14 cellular contexts compared by ENCODE assay signal in the genomic region with DNA sequence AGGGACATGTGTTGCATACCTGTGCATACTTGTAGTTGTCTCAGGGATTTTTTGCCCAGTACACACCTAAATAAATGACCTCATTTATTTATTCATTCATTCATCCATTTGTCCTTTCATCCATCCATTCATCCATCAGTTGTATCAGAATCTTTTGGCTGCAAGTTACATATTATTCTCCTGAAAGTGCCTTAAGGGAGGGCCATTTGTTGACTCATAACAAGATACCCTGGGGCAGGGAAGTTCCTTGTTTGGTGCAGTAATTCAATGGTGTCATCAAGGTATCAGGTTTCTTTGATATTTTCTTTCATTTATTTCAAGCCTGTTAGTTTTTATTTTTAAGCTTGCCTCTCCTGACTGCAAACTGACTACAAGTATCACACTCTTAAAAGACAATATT.
DNase-seq lines count a peak whose midpoint lies in the region; ATAC-seq, FAIRE-seq and TF ChIP-seq lines count a peak whose summit lies in the region.
"Had no signal": no experiment of that assay in that cellular context is flagged by ENCODE, and none has a peak within 500 bp of the region (broad histone marks: within the 10 kb centered on the region; RNA-seq: fewer than 3 reads in every experiment).

No MANE protein-coding gene starts in this region.

- no peak overlapping the region for H3K9ac ChIP-seq in SK-N-SH

- no peak overlapping the region for H2AFZ ChIP-seq in SK-N-SH (ENCODE audit: low read depth)

- H3K4me3 ChIP-seq in SK-N-SH (ENCODE audit: low read depth in 2 of 2, low read length in 1 of 2) (no peak overlapping the region), small intestine (ENCODE audit: low read depth in 1 of 2, low read length in 2 of 2) (no peak overlapping the region)
- H3K4me3 ChIP-seq: gastroesophageal sphincter had no signal

- POLR2A ChIA-PET in SK-N-SH (lab: Yijun Ruan, JAX), result no interaction called here

- no peaks in the 10 kb centered on the region for H3K9me2 ChIP-seq in SK-N-SH

- H3K27ac ChIP-seq in SK-N-SH (ENCODE audit: low read depth in 2 of 2, low read length in 1 of 2) (no peak overlapping the region), small intestine (ENCODE audit: low read depth in 1 of 2, low read length in 1 of 2) (no peak overlapping the region)
- H3K27ac ChIP-seq: gastroesophageal sphincter had no signal

- no peaks in the 10 kb centered on the region for H3K79me2 ChIP-seq in SK-N-SH (ENCODE audit: insufficient read depth)

- no peak for ATAC-seq in HG03378 (IDR thresholded peaks at IDR 0.05; ENCODE audit: unreplicated experiment)
- ATAC-seq: gastroesophageal sphincter had no signal

- no peaks in the 10 kb centered on the region for H3K4me1 ChIP-seq in SK-N-SH (ENCODE audit: control insufficient read depth in 1 of 2, insufficient read depth in 2 of 2, low read depth in 1 of 2, low read length in 1 of 2)
- no peaks in the 10 kb centered on the region for H3K4me1 ChIP-seq in small intestine (ENCODE audit: control insufficient read depth in 2 of 2, insufficient read depth in 1 of 2, low read depth in 1 of 2, low read length in 1 of 2)
- H3K4me1 ChIP-seq: gastroesophageal sphincter had no signal

- no peaks in the 10 kb centered on the region for H4K20me1 ChIP-seq in SK-N-SH (ENCODE audit: insufficient read depth)

- no peak overlapping the region for H3K4me2 ChIP-seq in SK-N-SH

- TF ChIP-seq RAD21 in SK-N-SH (IDR thresholded peaks at IDR 0.05; ENCODE audit: low read length), result no peak

- no peak for TF ChIP-seq CTCF in SK-N-SH (IDR thresholded peaks at IDR 0.05)

- no peaks in the 10 kb centered on the region for H3K9me3 ChIP-seq in SK-N-SH
- H3K9me3 ChIP-seq in small intestine (ENCODE audit: control insufficient read depth, low read depth), result no peaks in the 10 kb centered on the region
- H3K9me3 ChIP-seq: gastroesophageal sphincter had no signal

- CTCF ChIA-PET in SK-N-SH (lab: Yijun Ruan, JAX), result no interaction called here

- H3K36me3 ChIP-seq in SK-N-SH (replicated peaks in 1 of 2; ENCODE audit: control insufficient read depth in 1 of 2, insufficient read depth in 2 of 2, low read length in 1 of 2) (no peaks in the 10 kb centered on the region), small intestine (ENCODE audit: control insufficient read depth in 2 of 2, insufficient read depth in 2 of 2, low read length in 2 of 2) (no peaks in the 10 kb centered on the region)
- H3K36me3 ChIP-seq: gastroesophageal sphincter had no signal

- DNase-seq in COR-L47 (lab: John Stamatoyannopoulos, UW) (peak; percentile 46), HT1080 (ENCODE audit: low read depth) (peak; percentile 63), SK-N-SH (no peak), iris pigment epithelial cell (ENCODE audit: low read depth) (peak; percentile 86), small intestine (no peak), NCI-H2227 (lab: John Stamatoyannopoulos, UW; ENCODE audit: unreplicated experiment) (no peak)
- no peak for DNase-seq in activated effector memory CD4-positive, alpha-beta T cell treated with Interleukin-2 at 50 U/mL for 16 hours
- DNase-seq: activated CD4-positive, alpha-beta T cell treated with anti-CD3 and anti-CD28 coated beads, Interleukin-2, amount 10 ng/mL, durations not matched to agents 24 days and 14 days; Calu3; occipital lobe; stimulated activated CD4-positive, alpha-beta T cell treated with anti-CD3 and anti-CD28 coated beads, Interleukin-1b, Interleukin-23, amount 100 ng/mL, for 48 hours; stimulated activated naive CD4-positive, alpha-beta T cell treated with Interleukin-2 at 50 U/mL for 16 hours had no signal

- no peaks in the 10 kb centered on the region for H3F3A ChIP-seq in SK-N-SH (replicated peaks; ENCODE audit: insufficient read depth)

- H3K27me3 ChIP-seq in SK-N-SH (ENCODE audit: insufficient read depth), result no peaks in the 10 kb centered on the region
- no peaks in the 10 kb centered on the region for H3K27me3 ChIP-seq in small intestine (ENCODE audit: control insufficient read depth in 2 of 2, insufficient read depth in 2 of 2, low read length in 2 of 2)
- H3K27me3 ChIP-seq: gastroesophageal sphincter had no signal

- no peak for FAIRE-seq in small intestine (lab: Jason Lieb, UNC)

- no peak for TF ChIP-seq EP300 in SK-N-SH (IDR thresholded peaks at IDR 0.05; ENCODE audit: borderline replicate concordance in 1 of 2, low read depth in 1 of 2, low read length in 1 of 2)

TF ChIP-seq in SK-N-SH, 30 proteins besides CTCF, POLR2A, EP300 and RAD21:
- TF ChIP-seq JUND (IDR thresholded peaks at IDR 0.05) (peak; percentile 38; the same call in 1 of the 2 replicates), TCF12 (IDR thresholded peaks at IDR 0.05) (peak; percentile 34), POLR2AphosphoS5 (IDR thresholded peaks at IDR 0.05; ENCODE audit: low read depth, low read length) (no peak), FOSL2 (IDR thresholded peaks at IDR 0.05; ENCODE audit: borderline replicate concordance, low read depth) (peak; percentile 44; the same call in 1 of the 2 replicates), RCOR1 (IDR thresholded peaks at IDR 0.05; ENCODE audit: low read length) (no peak), TEAD4 (IDR thresholded peaks at IDR 0.05; ENCODE audit: borderline replicate concordance, insufficient read depth) (0 out of 2 replicates have a peak, but pooled peaks have one; percentile 14), EZH2phosphoT487 (IDR thresholded peaks at IDR 0.05; ENCODE audit: borderline replicate concordance, low read depth) (no peak), NFIC (IDR thresholded peaks at IDR 0.05; ENCODE audit: borderline replicate concordance) (peak; percentile 39), MXI1 (IDR thresholded peaks at IDR 0.05; ENCODE audit: low read depth, low read length) (no peak)
- TF ChIP-seq, protein P1, sequence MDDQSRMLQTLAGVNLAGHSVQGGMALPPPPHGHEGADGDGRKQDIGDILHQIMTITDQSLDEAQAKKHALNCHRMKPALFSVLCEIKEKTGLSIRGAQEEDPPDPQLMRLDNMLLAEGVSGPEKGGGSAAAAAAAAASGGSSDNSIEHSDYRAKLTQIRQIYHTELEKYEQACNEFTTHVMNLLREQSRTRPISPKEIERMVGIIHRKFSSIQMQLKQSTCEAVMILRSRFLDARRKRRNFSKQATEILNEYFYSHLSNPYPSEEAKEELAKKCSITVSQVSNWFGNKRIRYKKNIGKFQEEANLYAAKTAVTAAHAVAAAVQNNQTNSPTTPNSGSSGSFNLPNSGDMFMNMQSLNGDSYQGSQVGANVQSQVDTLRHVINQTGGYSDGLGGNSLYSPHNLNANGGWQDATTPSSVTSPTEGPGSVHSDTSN (IDR thresholded peaks at IDR 0.05), result peak; percentile 55; the same call in 1 of the 2 replicates

Comparison
In these comparisons a context has a peak if more than half of its experiments do, and no peak if none do; other contexts are left out.
1. DNase-seq: peak in COR-L47 (single experiment), HT1080 (single experiment) and iris pigment epithelial cell (single experiment); none in SK-N-SH (single experiment), small intestine (single experiment), activated effector memory CD4-positive, alpha-beta T cell treated with Interleukin-2 at 50 U/mL for 16 hours (single experiment) and NCI-H2227 (single experiment).